Comparison of ENCODE assay signal across 1 cellular context in the genomic region with DNA sequence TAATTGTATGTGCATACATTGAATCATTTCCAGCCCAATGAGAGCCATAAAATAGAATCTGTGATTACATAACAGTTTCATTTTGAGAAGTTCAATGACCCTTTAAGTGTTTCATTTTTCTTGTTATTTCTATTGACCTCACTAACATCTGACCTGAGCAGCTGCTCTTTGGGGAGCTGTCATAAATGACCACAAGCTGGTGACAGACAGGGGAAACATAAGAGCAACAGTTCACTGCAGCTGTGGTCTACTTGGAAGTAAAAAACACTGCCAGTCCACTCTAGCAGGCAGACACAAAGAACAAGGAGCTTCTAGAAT.
A peak's percentile ranks its signal among the peaks of the same experiment; 100 is the strongest.
TF ChIP-seq lines count a peak whose summit lies in the region.

No MANE protein-coding gene starts in this region.

TF ChIP-seq in GM12878, 131 proteins besides CTCF, POLR2A, EP300 and RAD21 (continued from another document and continues in another):
- TF ChIP-seq KAT2A (conservative IDR thresholded peaks at IDR 0.05; ENCODE audit: control insufficient read depth, low read depth, low read length) (no peak), RELA (IDR thresholded peaks at IDR 0.05; ENCODE audit: borderline replicate concordance, partially characterized antibody) (no peak), MTA3 (IDR thresholded peaks at IDR 0.05; ENCODE audit: borderline replicate concordance, low read length) (no peak; the same call in 1 of the 2 replicates), GATAD2B (conservative IDR thresholded peaks at IDR 0.05; ENCODE audit: low read depth) (0 out of 2 replicates have a peak, but pooled peaks have one; percentile 10), MEF2B (IDR thresholded peaks at IDR 0.05; ENCODE audit: partially characterized antibody, poor library complexity, severe bottlenecking) (peak; percentile 67), ZBED1 (IDR thresholded peaks at IDR 0.05; ENCODE audit: borderline replicate concordance) (no peak; the same call in 1 of the 2 replicates), NR2F1 (conservative IDR thresholded peaks at IDR 0.05) (peak; percentile 97), PAX8 (IDR thresholded peaks at IDR 0.05) (no peak), SIN3A (IDR thresholded peaks at IDR 0.05; ENCODE audit: low read depth, low read length) (no peak), RAD51 (IDR thresholded peaks at IDR 0.05) (no peak), FOXK2 (IDR thresholded peaks at IDR 0.05) (no peak), TAF1 (IDR thresholded peaks at IDR 0.05; ENCODE audit: borderline replicate concordance, low read depth, low read length) (no peak), SMC3 (IDR thresholded peaks at IDR 0.05; ENCODE audit: borderline replicate concordance, low read length) (no peak), STAT3 (IDR thresholded peaks at IDR 0.05; ENCODE audit: low read depth, low read length) (no peak), POU2F2 (IDR thresholded peaks at IDR 0.05; ENCODE audit: borderline replicate concordance, low read depth, low read length) (no peak), FOXM1 (IDR thresholded peaks at IDR 0.05; ENCODE audit: low read depth, low read length) (peak; percentile 64; the same call in 1 of the 2 replicates), MXI1 (IDR thresholded peaks at IDR 0.05; ENCODE audit: low read depth, low read length) (no peak; the same call in 1 of the 2 replicates), EED (IDR thresholded peaks at IDR 0.05; ENCODE audit: low read depth) (no peak), YBX1 (IDR thresholded peaks at IDR 0.05) (no peak), BCL11A (IDR thresholded peaks at IDR 0.05; ENCODE audit: low read depth, low read length) (peak; percentile 52; the same call in 1 of the 2 replicates), ESRRA (IDR thresholded peaks at IDR 0.05; ENCODE audit: low read length) (no peak), SPI1 (IDR thresholded peaks at IDR 0.05; ENCODE audit: borderline replicate concordance, insufficient read depth, low read depth, low read length) (no peak), ZNF384 (IDR thresholded peaks at IDR 0.05; ENCODE audit: borderline replicate concordance, low read depth, low read length) (no peak; the same call in 1 of the 2 replicates), ZSCAN29 (IDR thresholded peaks at IDR 0.05) (no peak), SRF (IDR thresholded peaks at IDR 0.05; ENCODE audit: low read depth in 2 of 2, low read length in 2 of 2) (no peak), LARP7 (IDR thresholded peaks at IDR 0.05) (no peak), ASH2L (IDR thresholded peaks at IDR 0.05; ENCODE audit: borderline replicate concordance, low read depth) (no peak), IKZF1 (conservative IDR thresholded peaks at IDR 0.05) (peak; percentile 62), SIX5 (IDR thresholded peaks at IDR 0.05; ENCODE audit: low read depth, low read length, severe bottlenecking) (no peak), CREB1 (IDR thresholded peaks at IDR 0.05; ENCODE audit: low read depth) (peak; percentile 62; the same call in 1 of the 2 replicates), SMAD1 (IDR thresholded peaks at IDR 0.05; ENCODE audit: low read depth, partially characterized antibody) (no peak), ATF7 (IDR thresholded peaks at IDR 0.05; ENCODE audit: low read depth) (peak; percentile 91), TBL1XR1 (IDR thresholded peaks at IDR 0.05; ENCODE audit: low read depth, low read length) (0 out of 2 replicates have a peak, but pooled peaks have one; percentile 57)
- TF ChIP-seq, protein P1, sequence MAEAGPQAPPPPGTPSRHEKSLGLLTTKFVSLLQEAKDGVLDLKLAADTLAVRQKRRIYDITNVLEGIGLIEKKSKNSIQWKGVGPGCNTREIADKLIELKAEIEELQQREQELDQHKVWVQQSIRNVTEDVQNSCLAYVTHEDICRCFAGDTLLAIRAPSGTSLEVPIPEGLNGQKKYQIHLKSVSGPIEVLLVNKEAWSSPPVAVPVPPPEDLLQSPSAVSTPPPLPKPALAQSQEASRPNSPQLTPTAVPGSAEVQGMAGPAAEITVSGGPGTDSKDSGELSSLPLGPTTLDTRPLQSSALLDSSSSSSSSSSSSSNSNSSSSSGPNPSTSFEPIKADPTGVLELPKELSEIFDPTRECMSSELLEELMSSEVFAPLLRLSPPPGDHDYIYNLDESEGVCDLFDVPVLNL (IDR thresholded peaks at IDR 0.05; ENCODE audit: low read depth, low read length): no peak
- TF ChIP-seq, protein P2, sequence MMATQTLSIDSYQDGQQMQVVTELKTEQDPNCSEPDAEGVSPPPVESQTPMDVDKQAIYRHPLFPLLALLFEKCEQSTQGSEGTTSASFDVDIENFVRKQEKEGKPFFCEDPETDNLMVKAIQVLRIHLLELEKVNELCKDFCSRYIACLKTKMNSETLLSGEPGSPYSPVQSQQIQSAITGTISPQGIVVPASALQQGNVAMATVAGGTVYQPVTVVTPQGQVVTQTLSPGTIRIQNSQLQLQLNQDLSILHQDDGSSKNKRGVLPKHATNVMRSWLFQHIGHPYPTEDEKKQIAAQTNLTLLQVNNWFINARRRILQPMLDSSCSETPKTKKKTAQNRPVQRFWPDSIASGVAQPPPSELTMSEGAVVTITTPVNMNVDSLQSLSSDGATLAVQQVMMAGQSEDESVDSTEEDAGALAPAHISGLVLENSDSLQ (IDR thresholded peaks at IDR 0.05): peak; percentile 95
- TF ChIP-seq, protein P3, sequence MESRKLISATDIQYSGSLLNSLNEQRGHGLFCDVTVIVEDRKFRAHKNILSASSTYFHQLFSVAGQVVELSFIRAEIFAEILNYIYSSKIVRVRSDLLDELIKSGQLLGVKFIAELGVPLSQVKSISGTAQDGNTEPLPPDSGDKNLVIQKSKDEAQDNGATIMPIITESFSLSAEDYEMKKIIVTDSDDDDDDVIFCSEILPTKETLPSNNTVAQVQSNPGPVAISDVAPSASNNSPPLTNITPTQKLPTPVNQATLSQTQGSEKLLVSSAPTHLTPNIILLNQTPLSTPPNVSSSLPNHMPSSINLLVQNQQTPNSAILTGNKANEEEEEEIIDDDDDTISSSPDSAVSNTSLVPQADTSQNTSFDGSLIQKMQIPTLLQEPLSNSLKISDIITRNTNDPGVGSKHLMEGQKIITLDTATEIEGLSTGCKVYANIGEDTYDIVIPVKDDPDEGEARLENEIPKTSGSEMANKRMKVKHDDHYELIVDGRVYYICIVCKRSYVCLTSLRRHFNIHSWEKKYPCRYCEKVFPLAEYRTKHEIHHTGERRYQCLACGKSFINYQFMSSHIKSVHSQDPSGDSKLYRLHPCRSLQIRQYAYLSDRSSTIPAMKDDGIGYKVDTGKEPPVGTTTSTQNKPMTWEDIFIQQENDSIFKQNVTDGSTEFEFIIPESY (IDR thresholded peaks at IDR 0.05): no peak
- TF ChIP-seq, protein P4, sequence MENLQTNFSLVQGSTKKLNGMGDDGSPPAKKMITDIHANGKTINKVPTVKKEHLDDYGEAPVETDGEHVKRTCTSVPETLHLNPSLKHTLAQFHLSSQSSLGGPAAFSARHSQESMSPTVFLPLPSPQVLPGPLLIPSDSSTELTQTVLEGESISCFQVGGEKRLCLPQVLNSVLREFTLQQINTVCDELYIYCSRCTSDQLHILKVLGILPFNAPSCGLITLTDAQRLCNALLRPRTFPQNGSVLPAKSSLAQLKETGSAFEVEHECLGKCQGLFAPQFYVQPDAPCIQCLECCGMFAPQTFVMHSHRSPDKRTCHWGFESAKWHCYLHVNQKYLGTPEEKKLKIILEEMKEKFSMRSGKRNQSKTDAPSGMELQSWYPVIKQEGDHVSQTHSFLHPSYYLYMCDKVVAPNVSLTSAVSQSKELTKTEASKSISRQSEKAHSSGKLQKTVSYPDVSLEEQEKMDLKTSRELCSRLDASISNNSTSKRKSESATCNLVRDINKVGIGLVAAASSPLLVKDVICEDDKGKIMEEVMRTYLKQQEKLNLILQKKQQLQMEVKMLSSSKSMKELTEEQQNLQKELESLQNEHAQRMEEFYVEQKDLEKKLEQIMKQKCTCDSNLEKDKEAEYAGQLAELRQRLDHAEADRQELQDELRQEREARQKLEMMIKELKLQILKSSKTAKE (IDR thresholded peaks at IDR 0.05; ENCODE audit: low read depth, poor library complexity, severe bottlenecking): peak; percentile 86
- TF ChIP-seq, protein P5, sequence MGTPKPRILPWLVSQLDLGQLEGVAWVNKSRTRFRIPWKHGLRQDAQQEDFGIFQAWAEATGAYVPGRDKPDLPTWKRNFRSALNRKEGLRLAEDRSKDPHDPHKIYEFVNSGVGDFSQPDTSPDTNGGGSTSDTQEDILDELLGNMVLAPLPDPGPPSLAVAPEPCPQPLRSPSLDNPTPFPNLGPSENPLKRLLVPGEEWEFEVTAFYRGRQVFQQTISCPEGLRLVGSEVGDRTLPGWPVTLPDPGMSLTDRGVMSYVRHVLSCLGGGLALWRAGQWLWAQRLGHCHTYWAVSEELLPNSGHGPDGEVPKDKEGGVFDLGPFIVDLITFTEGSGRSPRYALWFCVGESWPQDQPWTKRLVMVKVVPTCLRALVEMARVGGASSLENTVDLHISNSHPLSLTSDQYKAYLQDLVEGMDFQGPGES (IDR thresholded peaks at IDR 0.05): no peak
- TF ChIP-seq, protein P6, sequence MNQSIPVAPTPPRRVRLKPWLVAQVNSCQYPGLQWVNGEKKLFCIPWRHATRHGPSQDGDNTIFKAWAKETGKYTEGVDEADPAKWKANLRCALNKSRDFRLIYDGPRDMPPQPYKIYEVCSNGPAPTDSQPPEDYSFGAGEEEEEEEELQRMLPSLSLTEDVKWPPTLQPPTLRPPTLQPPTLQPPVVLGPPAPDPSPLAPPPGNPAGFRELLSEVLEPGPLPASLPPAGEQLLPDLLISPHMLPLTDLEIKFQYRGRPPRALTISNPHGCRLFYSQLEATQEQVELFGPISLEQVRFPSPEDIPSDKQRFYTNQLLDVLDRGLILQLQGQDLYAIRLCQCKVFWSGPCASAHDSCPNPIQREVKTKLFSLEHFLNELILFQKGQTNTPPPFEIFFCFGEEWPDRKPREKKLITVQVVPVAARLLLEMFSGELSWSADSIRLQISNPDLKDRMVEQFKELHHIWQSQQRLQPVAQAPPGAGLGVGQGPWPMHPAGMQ (IDR thresholded peaks at IDR 0.05; ENCODE audit: borderline replicate concordance): no peak
- TF ChIP-seq, protein P7, sequence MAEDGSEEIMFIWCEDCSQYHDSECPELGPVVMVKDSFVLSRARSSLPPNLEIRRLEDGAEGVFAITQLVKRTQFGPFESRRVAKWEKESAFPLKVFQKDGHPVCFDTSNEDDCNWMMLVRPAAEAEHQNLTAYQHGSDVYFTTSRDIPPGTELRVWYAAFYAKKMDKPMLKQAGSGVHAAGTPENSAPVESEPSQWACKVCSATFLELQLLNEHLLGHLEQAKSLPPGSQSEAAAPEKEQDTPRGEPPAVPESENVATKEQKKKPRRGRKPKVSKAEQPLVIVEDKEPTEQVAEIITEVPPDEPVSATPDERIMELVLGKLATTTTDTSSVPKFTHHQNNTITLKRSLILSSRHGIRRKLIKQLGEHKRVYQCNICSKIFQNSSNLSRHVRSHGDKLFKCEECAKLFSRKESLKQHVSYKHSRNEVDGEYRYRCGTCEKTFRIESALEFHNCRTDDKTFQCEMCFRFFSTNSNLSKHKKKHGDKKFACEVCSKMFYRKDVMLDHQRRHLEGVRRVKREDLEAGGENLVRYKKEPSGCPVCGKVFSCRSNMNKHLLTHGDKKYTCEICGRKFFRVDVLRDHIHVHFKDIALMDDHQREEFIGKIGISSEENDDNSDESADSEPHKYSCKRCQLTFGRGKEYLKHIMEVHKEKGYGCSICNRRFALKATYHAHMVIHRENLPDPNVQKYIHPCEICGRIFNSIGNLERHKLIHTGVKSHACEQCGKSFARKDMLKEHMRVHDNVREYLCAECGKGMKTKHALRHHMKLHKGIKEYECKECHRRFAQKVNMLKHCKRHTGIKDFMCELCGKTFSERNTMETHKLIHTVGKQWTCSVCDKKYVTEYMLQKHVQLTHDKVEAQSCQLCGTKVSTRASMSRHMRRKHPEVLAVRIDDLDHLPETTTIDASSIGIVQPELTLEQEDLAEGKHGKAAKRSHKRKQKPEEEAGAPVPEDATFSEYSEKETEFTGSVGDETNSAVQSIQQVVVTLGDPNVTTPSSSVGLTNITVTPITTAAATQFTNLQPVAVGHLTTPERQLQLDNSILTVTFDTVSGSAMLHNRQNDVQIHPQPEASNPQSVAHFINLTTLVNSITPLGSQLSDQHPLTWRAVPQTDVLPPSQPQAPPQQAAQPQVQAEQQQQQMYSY (CRISPR knock-in tag; IDR thresholded peaks at IDR 0.05): no peak
- TF ChIP-seq, protein P8, sequence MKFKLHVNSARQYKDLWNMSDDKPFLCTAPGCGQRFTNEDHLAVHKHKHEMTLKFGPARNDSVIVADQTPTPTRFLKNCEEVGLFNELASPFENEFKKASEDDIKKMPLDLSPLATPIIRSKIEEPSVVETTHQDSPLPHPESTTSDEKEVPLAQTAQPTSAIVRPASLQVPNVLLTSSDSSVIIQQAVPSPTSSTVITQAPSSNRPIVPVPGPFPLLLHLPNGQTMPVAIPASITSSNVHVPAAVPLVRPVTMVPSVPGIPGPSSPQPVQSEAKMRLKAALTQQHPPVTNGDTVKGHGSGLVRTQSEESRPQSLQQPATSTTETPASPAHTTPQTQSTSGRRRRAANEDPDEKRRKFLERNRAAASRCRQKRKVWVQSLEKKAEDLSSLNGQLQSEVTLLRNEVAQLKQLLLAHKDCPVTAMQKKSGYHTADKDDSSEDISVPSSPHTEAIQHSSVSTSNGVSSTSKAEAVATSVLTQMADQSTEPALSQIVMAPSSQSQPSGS (IDR thresholded peaks at IDR 0.05; ENCODE audit: low read length): peak; percentile 42; the same call in 1 of the 2 replicates
- TF ChIP-seq, protein P9, sequence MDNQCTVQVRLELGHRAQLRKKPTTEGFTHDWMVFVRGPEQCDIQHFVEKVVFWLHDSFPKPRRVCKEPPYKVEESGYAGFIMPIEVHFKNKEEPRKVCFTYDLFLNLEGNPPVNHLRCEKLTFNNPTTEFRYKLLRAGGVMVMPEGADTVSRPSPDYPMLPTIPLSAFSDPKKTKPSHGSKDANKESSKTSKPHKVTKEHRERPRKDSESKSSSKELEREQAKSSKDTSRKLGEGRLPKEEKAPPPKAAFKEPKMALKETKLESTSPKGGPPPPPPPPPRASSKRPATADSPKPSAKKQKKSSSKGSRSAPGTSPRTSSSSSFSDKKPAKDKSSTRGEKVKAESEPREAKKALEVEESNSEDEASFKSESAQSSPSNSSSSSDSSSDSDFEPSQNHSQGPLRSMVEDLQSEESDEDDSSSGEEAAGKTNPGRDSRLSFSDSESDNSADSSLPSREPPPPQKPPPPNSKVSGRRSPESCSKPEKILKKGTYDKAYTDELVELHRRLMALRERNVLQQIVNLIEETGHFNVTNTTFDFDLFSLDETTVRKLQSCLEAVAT (IDR thresholded peaks at IDR 0.05): no peak
- TF ChIP-seq, protein P10, sequence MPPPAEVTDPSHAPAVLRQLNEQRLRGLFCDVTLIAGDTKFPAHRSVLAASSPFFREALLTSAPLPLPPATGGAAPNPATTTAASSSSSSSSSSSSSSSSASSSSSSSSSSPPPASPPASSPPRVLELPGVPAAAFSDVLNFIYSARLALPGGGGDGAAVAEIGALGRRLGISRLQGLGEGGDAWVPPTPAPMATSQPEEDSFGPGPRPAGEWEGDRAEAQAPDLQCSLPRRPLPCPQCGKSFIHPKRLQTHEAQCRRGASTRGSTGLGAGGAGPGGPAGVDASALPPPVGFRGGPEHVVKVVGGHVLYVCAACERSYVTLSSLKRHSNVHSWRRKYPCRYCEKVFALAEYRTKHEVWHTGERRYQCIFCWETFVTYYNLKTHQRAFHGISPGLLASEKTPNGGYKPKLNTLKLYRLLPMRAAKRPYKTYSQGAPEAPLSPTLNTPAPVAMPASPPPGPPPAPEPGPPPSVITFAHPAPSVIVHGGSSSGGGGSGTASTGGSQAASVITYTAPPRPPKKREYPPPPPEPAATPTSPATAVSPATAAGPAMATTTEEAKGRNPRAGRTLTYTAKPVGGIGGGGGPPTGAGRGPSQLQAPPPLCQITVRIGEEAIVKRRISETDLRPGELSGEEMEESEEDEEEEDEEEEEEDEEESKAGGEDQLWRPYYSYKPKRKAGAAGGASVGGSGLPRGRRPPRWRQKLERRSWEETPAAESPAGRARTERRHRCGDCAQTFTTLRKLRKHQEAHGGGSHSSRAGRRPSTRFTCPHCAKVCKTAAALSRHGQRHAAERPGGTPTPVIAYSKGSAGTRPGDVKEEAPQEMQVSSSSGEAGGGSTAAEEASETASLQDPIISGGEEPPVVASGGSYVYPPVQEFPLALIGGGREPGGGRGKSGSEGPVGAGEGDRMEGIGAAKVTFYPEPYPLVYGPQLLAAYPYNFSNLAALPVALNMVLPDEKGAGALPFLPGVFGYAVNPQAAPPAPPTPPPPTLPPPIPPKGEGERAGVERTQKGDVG (CRISPR knock-in tag; IDR thresholded peaks at IDR 0.05): no peak
